In genomic region chr16:46970089-46970488, GRCh38 we compare ENCODE assay signal across 14 cellular contexts. TPM values are rescaled to one million over a fixed set of nuclear protein-coding genes. Genes with fewer than 3 reads are reported as not detected.
DNase-seq lines count a peak whose midpoint lies in the region; ATAC-seq and TF ChIP-seq lines count a peak whose summit lies in the region.
"Had no signal": no experiment of that assay in that cellular context is flagged by ENCODE, and none has a peak within 500 bp of the region (broad histone marks: within the 10 kb centered on the region; RNA-seq: fewer than 3 reads in every experiment).

No MANE protein-coding gene starts in this region.

- no peaks in the 10 kb centered on the region for H3K27me3 Mint-ChIP-seq in activated CD4-positive, alpha-beta T cell treated with anti-CD3 and anti-CD28 coated beads, Interleukin-2, amount 10 ng/mL, durations not matched to agents 7 days and 5 days

- no peaks in the 10 kb centered on the region for H3K9me3 ChIP-seq in heart right ventricle
- H3K9me3 ChIP-seq: spleen, thoracic aorta had no signal

- intact Hi-C loops in heart right ventricle (cut with DNase I) = loop anchor here in 1 of 10 donors (10.0 kb wide), 1 partner anchor 65 kb away; no protein-coding TSS in a partner anchor

- H3K27ac ChIP-seq in heart right ventricle = peak overlapping the region in 4 of 10 donors; percentile 3 to 51 (median 22)
- H3K27ac ChIP-seq: thoracic aorta had no signal

- H3K27me3 ChIP-seq in heart right ventricle = no peaks in the 10 kb centered on the region
- H3K27me3 ChIP-seq: spleen had no signal

- POLR2A ChIA-PET in activated CD4-positive, alpha-beta T cell treated with anti-CD3 and anti-CD28 coated beads, Interleukin-2, amount 10 ng/mL, durations not matched to agents 7 days and 5 days (lab: Charles Lee) = no interaction called here

- peaks cover 0 to 70% (median 34%) of the 10 kb centered on the region in 9 donors for H3K36me3 ChIP-seq in heart right ventricle

- in situ Hi-C loops in GM13976 (cut with MboI; ENCODE audit: low sequenced_read_pairs, unreplicated experiment) = loop anchor here (25.0 kb wide), 1 partner anchor 167 kb away; the partner anchor contains the start of gene NETO2

- ATAC-seq in heart right ventricle = peak in 5 of 8 donors; percentile 39 to 69 (median 61)
- ATAC-seq: left colon had no signal

- peaks cover 54% of the 10 kb centered on the region for H3K36me3 Mint-ChIP-seq in activated CD4-positive, alpha-beta T cell treated with anti-CD3 and anti-CD28 coated beads, Interleukin-2, amount 10 ng/mL, durations not matched to agents 7 days and 5 days (ENCODE audit: low read depth)

- peak overlapping the region; percentile 31 for H3K27ac Mint-ChIP-seq in activated CD4-positive, alpha-beta T cell treated with anti-CD3 and anti-CD28 coated beads, Interleukin-2, amount 10 ng/mL, durations not matched to agents 7 days and 5 days

- TF ChIP-seq CTCF in heart right ventricle (IDR thresholded peaks at IDR 0.05) (no peak), GM13976 (IDR thresholded peaks at IDR 0.05; ENCODE audit: borderline replicate concordance, control extremely low read depth, extremely low read depth, insufficient read depth, missing control alignments) (no peak)

- no peak overlapping the region for H3K4me3 Mint-ChIP-seq in activated CD4-positive, alpha-beta T cell treated with anti-CD3 and anti-CD28 coated beads, Interleukin-2, amount 10 ng/mL, durations not matched to agents 7 days and 5 days

- CTCF ChIA-PET in activated CD4-positive, alpha-beta T cell treated with anti-CD3 and anti-CD28 coated beads, Interleukin-2, amount 10 ng/mL, durations not matched to agents 7 days and 5 days (lab: Charles Lee) = no interaction called here

- peaks cover 2 to 53% (median 45%) of the 10 kb centered on the region in 9 donors for H3K4me1 ChIP-seq in heart right ventricle

- no peaks in the 10 kb centered on the region for H3K9me3 Mint-ChIP-seq in activated CD4-positive, alpha-beta T cell treated with anti-CD3 and anti-CD28 coated beads, Interleukin-2, amount 10 ng/mL, durations not matched to agents 7 days and 5 days

- H3K4me1 Mint-ChIP-seq in activated CD4-positive, alpha-beta T cell treated with anti-CD3 and anti-CD28 coated beads, Interleukin-2, amount 10 ng/mL, durations not matched to agents 7 days and 5 days = peaks cover 36% of the 10 kb centered on the region

- WGBS in heart right ventricle, 2 donors = 88 to 93% methylated on average over 2 of the region's 2 CpGs

- H3K4me3 ChIP-seq in heart right ventricle = no peak overlapping the region
- H3K4me3 ChIP-seq: spleen, thoracic aorta had no signal

- no peak for DNase-seq in activated CD4-positive, alpha-beta T cell treated with anti-CD3 and anti-CD28 coated beads, Interleukin-2, amount 10 ng/mL, durations not matched to agents 7 days and 5 days
- DNase-seq in activated CD4-positive, alpha-beta T cell treated with anti-CD3 and anti-CD28 coated beads for 48 hours = no peak
- DNase-seq in RKO (ENCODE audit: low spot score) (peak; percentile 26), heart right ventricle (peak; percentile 42 to 51), pons (ENCODE audit: low spot score) (peak; percentile 14), GM13976 (ENCODE audit: low spot score) (no peak), HuH-7 (ENCODE audit: low spot score) (no peak), SHP77 treated with DMSO at 0.1 percent for 48 hours (lab: John Stamatoyannopoulos, UW) (no peak)
- DNase-seq: DMS153, KG1, left colon, NCI-H2081, spleen had no signal

RNA-seq across cellular contexts. Expression of gene DNAJA2, which starts 3.4 kb away (rescaled TPM):
- 10 to 100 TPM; 52.8 to 54.5 TPM for total RNA-seq in activated CD4-positive, alpha-beta T cell treated with anti-CD3 and anti-CD28 coated beads, Interleukin-2, amount 10 ng/mL, durations not matched to agents 7 days and 5 days
- total RNA-seq in heart right ventricle = 100 to 1,000 TPM in 1 of 10 donors, 10 to 100 TPM in 9; 74.8 to 107 (median 92.3) TPM
- polyA plus RNA-seq in heart right ventricle = 10 to 100 TPM; 47.3 to 52.6 TPM

Comparison
In these comparisons a context has a peak if more than half of its experiments do, and no peak if none do; other contexts are left out.
1. DNase-seq: peak in RKO (single experiment), heart right ventricle (2 of 2) and pons (single experiment); none in activated CD4-positive, alpha-beta T cell treated with anti-CD3 and anti-CD28 coated beads, Interleukin-2, amount 10 ng/mL, durations not matched to agents 7 days and 5 days (single experiment), activated CD4-positive, alpha-beta T cell treated with anti-CD3 and anti-CD28 coated beads for 48 hours (single experiment), GM13976 (single experiment), HuH-7 (single experiment) and SHP77 treated with DMSO at 0.1 percent for 48 hours (single experiment).